In genomic region chr17:20236586-20237227, GRCh38 we compare ENCODE assay signal across 20 cellular contexts.
DNase-seq lines count a peak whose midpoint lies in the region; ATAC-seq and TF ChIP-seq lines count a peak whose summit lies in the region.
"Had no signal": no experiment of that assay in that cellular context is flagged by ENCODE, and none has a peak within 500 bp of the region (broad histone marks: within the 10 kb centered on the region; RNA-seq: fewer than 3 reads in every experiment).

No MANE protein-coding gene starts in this region.

- POLR2A ChIA-PET in CD4-positive, alpha-beta memory T cell (lab: Charles Lee; ENCODE audit: partially characterized antibody) = no interaction called here

- peak overlapping the region in 1 of 8 donors; percentile 3 for H3K4me3 Mint-ChIP-seq in CD4-positive, alpha-beta memory T cell
- no peak overlapping the region for H3K4me3 Mint-ChIP-seq in brain
- H3K4me3 Mint-ChIP-seq: CD4-positive, CD25-positive, alpha-beta regulatory T cell had no signal

- H3K9me3 ChIP-seq in CD4-positive, alpha-beta memory T cell (ENCODE audit: control insufficient read depth in 1 of 2, low read length in 2 of 2) = no peaks in the 10 kb centered on the region
- H3K9me3 ChIP-seq in mesodermal cell (ENCODE audit: control insufficient read depth, low read length) (no peaks in the 10 kb centered on the region), mucosa of descending colon (no peaks in the 10 kb centered on the region), hepatocyte (ENCODE audit: low read depth) (no peaks in the 10 kb centered on the region)
- H3K9me3 ChIP-seq: HAP-1, MG63 had no signal

- no peaks in the 10 kb centered on the region for H3K27me3 ChIP-seq in CD4-positive, alpha-beta memory T cell (ENCODE audit: insufficient read depth, low read length)
- no peaks in the 10 kb centered on the region for H3K27me3 ChIP-seq in hepatocyte
- H3K27me3 ChIP-seq: MG63 had no signal

- no peaks in the 10 kb centered on the region for H3K36me3 ChIP-seq in CD4-positive, alpha-beta memory T cell (ENCODE audit: insufficient read depth, low read length)
- H3K36me3 ChIP-seq in mesodermal cell (ENCODE audit: control insufficient read depth, insufficient read depth, low read length) (peaks cover 50% of the 10 kb centered on the region), mucosa of descending colon (ENCODE audit: low read depth) (peaks cover 4% of the 10 kb centered on the region), hepatocyte (replicated peaks; ENCODE audit: insufficient read depth, low read depth) (no peaks in the 10 kb centered on the region)
- H3K36me3 ChIP-seq: MG63 had no signal

- peak overlapping the region in 4 of 7 donors; percentile 4 to 55 (median 14) for H3K27ac Mint-ChIP-seq in CD4-positive, alpha-beta memory T cell
- peak overlapping the region in 4 of 5 experiments; percentile 21 to 80 (median 61) for H3K27ac Mint-ChIP-seq in brain
- H3K27ac Mint-ChIP-seq: CD4-positive, CD25-positive, alpha-beta regulatory T cell had no signal

- 93 to 100% methylated on average over 3 to 4 of the region's 5 CpGs for WGBS in mesodermal cell (ENCODE audit: insufficient coverage in 2 of 2), 2 experiments
- WGBS in hepatocyte (ENCODE audit: low lambda C conversion rate, missing lambda C conversion rate) = 61% methylated on average over 5 of the region's 5 CpGs

- H3K4me2 ChIP-seq in hepatocyte = no peak overlapping the region

- no peak overlapping the region for H3K4me3 ChIP-seq in CD4-positive, alpha-beta memory T cell (ENCODE audit: low read length in 2 of 2)
- H3K4me3 ChIP-seq in mesodermal cell (ENCODE audit: extremely low read depth, insufficient read depth, low read length, poor library complexity, severe bottlenecking) = no peak overlapping the region
- H3K4me3 ChIP-seq in mucosa of descending colon = no peak overlapping the region
- H3K4me3 ChIP-seq in hepatocyte = no peak overlapping the region
- H3K4me3 ChIP-seq: HAP-1, MG63 had no signal

- H3K36me3 Mint-ChIP-seq in CD4-positive, alpha-beta memory T cell = peaks cover 5 to 8% of the 10 kb centered on the region in 2 donors
- peaks cover 33% of the 10 kb centered on the region for H3K36me3 Mint-ChIP-seq in brain
- H3K36me3 Mint-ChIP-seq: CD4-positive, CD25-positive, alpha-beta regulatory T cell had no signal

- no peaks in the 10 kb centered on the region for H3K79me2 ChIP-seq in hepatocyte

- no peak for DNase-seq in CD4-positive, alpha-beta memory T cell
- DNase-seq in substantia nigra (lab: John Stamatoyannopoulos, UW) = no peak
- no peak for DNase-seq in mucosa of descending colon
- no peak for DNase-seq in hepatocyte (ENCODE audit: low spot score)
- DNase-seq in GM20000 (ENCODE audit: low spot score) = no peak
- DNase-seq: ACHN; AML-193; Calu3; CD4-positive, CD25-positive, alpha-beta regulatory T cell; DMS53; IMR-90; Karpas-422; MG63; NCI-H1092; NCI-H1694; NCI-H226; NCI-H524 treated with DMSO at 0.1 percent for 48 hours had no signal

- no peak for ATAC-seq in mucosa of descending colon

- H3K27me3 Mint-ChIP-seq in CD4-positive, alpha-beta memory T cell = no peaks in the 10 kb centered on the region
- H3K27me3 Mint-ChIP-seq in brain = no peaks in the 10 kb centered on the region
- H3K27me3 Mint-ChIP-seq: CD4-positive, CD25-positive, alpha-beta regulatory T cell had no signal

- peaks cover 0 to 2% (median 0%) of the 10 kb centered on the region in 8 donors for H3K9me3 Mint-ChIP-seq in CD4-positive, alpha-beta memory T cell
- no peaks in the 10 kb centered on the region for H3K9me3 Mint-ChIP-seq in brain
- H3K9me3 Mint-ChIP-seq: CD4-positive, CD25-positive, alpha-beta regulatory T cell had no signal

- intact Hi-C loops in CD4-positive, alpha-beta memory T cell (cut with micrococcal nuclease) = no loop called here
- intact Hi-C loops in mucosa of descending colon (cut with DNase I, micrococcal nuclease) = no loop called here

- H3K4me1 ChIP-seq in CD4-positive, alpha-beta memory T cell (ENCODE audit: insufficient read depth, low read length) = peaks cover 19% of the 10 kb centered on the region
- no peaks in the 10 kb centered on the region for H3K4me1 ChIP-seq in mesodermal cell (ENCODE audit: control insufficient read depth, insufficient read depth, low read length, poor library complexity, severe bottlenecking)
- H3K4me1 ChIP-seq in mucosa of descending colon (ENCODE audit: low read depth) = no peaks in the 10 kb centered on the region
- no peaks in the 10 kb centered on the region for H3K4me1 ChIP-seq in hepatocyte (ENCODE audit: insufficient read depth)
- H3K4me1 ChIP-seq: HAP-1 had no signal

- H3K4me1 Mint-ChIP-seq in CD4-positive, alpha-beta memory T cell = peaks cover 14 to 34% (median 25%) of the 10 kb centered on the region in 4 donors
- peaks cover 15% of the 10 kb centered on the region for H3K4me1 Mint-ChIP-seq in brain

- TF ChIP-seq CTCF in brain (conservative IDR thresholded peaks at IDR 0.05) (no peak), mucosa of descending colon (IDR thresholded peaks at IDR 0.05) (no peak), hepatocyte (IDR thresholded peaks at IDR 0.05; ENCODE audit: poor library complexity) (no peak), GM20000 (IDR thresholded peaks at IDR 0.05; ENCODE audit: extremely low read depth, missing control alignments) (no peak)

- no peaks in the 10 kb centered on the region for H4K20me1 ChIP-seq in hepatocyte (ENCODE audit: insufficient read depth, poor library complexity, severe bottlenecking)

- no peak overlapping the region for H3K27ac ChIP-seq in CD4-positive, alpha-beta memory T cell (ENCODE audit: low read depth, low read length)
- H3K27ac ChIP-seq in mesodermal cell (ENCODE audit: low read depth, low read length, severe bottlenecking) (peak overlapping the region; percentile 25), substantia nigra (ENCODE audit: low read depth, low read length, poor library complexity, severe bottlenecking) (peak overlapping the region; percentile 89), hepatocyte (no peak overlapping the region)

- CTCF ChIA-PET in CD4-positive, alpha-beta memory T cell (lab: Charles Lee; ENCODE audit: partially characterized antibody) = interaction anchor here (0.8 to 1.7 kb wide), 3 partner anchors 8 to 10 kb away, joined by 3 to 7 read pairs (median 3); no protein-coding TSS in a partner anchor

- no peak overlapping the region for H2AFZ ChIP-seq in hepatocyte

- no peaks in the 10 kb centered on the region for H3K9me2 ChIP-seq in hepatocyte (replicated peaks; ENCODE audit: insufficient read depth)

Comparison
In these comparisons a context has a peak if more than half of its experiments do, and no peak if none do; other contexts are left out.
1. H3K27ac ChIP-seq: peak in mesodermal cell (single experiment) and substantia nigra (single experiment); none in CD4-positive, alpha-beta memory T cell (single experiment) and hepatocyte (single experiment).